ENCODE assay signal across 16 cellular contexts in the genomic region with DNA sequence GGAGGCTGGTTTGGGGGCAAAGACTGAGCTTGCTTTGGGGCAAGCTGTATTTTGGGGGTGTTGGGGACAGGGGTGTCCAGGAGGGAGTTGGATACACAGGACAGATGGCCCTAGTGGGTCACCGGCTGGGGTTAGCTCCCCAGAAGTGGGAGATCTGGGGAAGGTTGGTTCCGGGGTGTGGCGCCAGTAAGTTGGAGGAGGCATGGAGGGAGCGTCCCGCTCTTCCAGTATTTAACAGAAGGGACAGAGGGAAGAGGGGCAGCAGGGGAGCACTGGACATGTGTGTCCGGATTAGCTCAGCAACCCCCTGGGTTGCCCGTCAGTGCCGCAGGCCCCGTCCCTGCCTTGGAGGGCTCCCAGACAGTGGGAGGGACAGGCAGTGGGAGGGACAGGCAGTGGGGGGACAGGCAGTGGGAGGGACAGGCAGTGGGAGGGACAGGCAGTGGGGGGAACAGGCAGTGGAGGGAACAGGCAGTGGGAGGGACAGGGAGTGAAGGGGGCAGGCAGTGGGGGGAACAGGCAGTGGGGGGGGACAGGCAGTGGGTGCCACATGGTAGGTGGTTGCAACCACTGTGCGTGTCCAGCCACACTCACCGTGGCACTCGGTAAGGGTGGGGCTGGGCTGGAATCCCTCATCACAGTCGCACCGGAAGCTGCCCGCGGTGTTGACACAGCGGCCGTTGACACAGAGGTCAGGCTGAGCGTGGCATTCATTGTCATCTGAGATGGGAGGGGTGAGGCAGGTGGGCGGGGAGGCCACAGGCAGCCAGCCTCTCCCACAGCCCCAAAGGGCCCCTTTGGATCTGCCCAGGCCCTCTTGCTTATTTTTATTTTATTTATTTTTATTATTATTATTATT. TPM values are rescaled to one million over a fixed set of nuclear protein-coding genes. Genes with fewer than 3 reads are reported as not detected.
DNase-seq lines count a peak whose midpoint lies in the region; ATAC-seq and TF ChIP-seq lines count a peak whose summit lies in the region.
"Had no signal": no experiment of that assay in that cellular context is flagged by ENCODE, and none has a peak within 500 bp of the region (broad histone marks: within the 10 kb centered on the region; RNA-seq: fewer than 3 reads in every experiment).

No MANE protein-coding gene starts in this region.

- H3K36me3 ChIP-seq in MM.1S (replicated peaks; ENCODE audit: insufficient read depth, low read length) (no peaks in the 10 kb centered on the region), right lobe of liver (no peaks in the 10 kb centered on the region)
- H3K36me3 ChIP-seq: left ventricle myocardium inferior had no signal

- H3K9me3 ChIP-seq in MM.1S (replicated peaks; ENCODE audit: insufficient read depth, low read length) (no peaks in the 10 kb centered on the region), right lobe of liver (no peaks in the 10 kb centered on the region)

- no peaks in the 10 kb centered on the region for H3K9me2 ChIP-seq in MM.1S (replicated peaks; ENCODE audit: insufficient read depth, low read length)

- intact Hi-C loops in right lobe of liver (cut with DNase I): no loop called here

- peaks cover 56% of the 10 kb centered on the region for H3K27me3 ChIP-seq in MM.1S (replicated peaks; ENCODE audit: insufficient read depth, low read length)
- no peaks in the 10 kb centered on the region for H3K27me3 ChIP-seq in right lobe of liver
- H3K27me3 ChIP-seq: foreskin keratinocyte had no signal

- H3K4me1 ChIP-seq in MM.1S (ENCODE audit: low read length) (no peaks in the 10 kb centered on the region), right lobe of liver (no peaks in the 10 kb centered on the region)
- H3K4me1 ChIP-seq: foreskin keratinocyte, left ventricle myocardium inferior had no signal

- in situ Hi-C loops in Caki2 (cut with HindIII; ENCODE audit: low pct_unique_long_range_greater_than_20kb, low sequenced_read_pairs): no loop called here

- H3K4me3 ChIP-seq in MM.1S (ENCODE audit: low read length): no peak overlapping the region; the same call in 1 of the 2 replicates
- no peak overlapping the region for H3K4me3 ChIP-seq in right lobe of liver
- H3K4me3 ChIP-seq: left ventricle myocardium inferior had no signal

- ATAC-seq in right lobe of liver (peak; percentile 66 to 97 (median 76)), GM21381 (IDR thresholded peaks at IDR 0.05; ENCODE audit: unreplicated experiment) (no peak), HG03469 (IDR thresholded peaks at IDR 0.05; ENCODE audit: unreplicated experiment) (no peak)
- ATAC-seq: activated naive CD4-positive, alpha-beta T cell treated with anti-CD3 and anti-CD28 coated beads, Interleukin-2, amount 50 U/mL, for 72 hours; foreskin keratinocyte had no signal

- 25% methylated on average over 9 of the region's 20 CpGs for WGBS in right lobe of liver (ENCODE audit: insufficient coverage, low coverage, low lambda C conversion rate, missing lambda C conversion rate)

- no peaks in the 10 kb centered on the region for H4K20me1 ChIP-seq in MM.1S (ENCODE audit: insufficient read depth, low read length)

- DNase-seq in Caki2 (ENCODE audit: low read depth) (peak; percentile 33), MM.1S (no peak), SHP77 (lab: John Stamatoyannopoulos, UW) (peak; percentile 73 to 86), right lobe of liver (peak in 1 of 3 donors; percentile 79), foreskin melanocyte (no peak)
- DNase-seq in activated naive CD4-positive, alpha-beta T cell (lab: John Stamatoyannopoulos, UW): no peak
- DNase-seq: activated CD4-positive, alpha-beta T cell treated with anti-CD3 and anti-CD28 coated beads, Interleukin-2, amount 50 U/mL, for 48 hours; foreskin keratinocyte; left ventricle myocardium inferior; NCI-H187 treated with DMSO at 0.1 percent for 48 hours; stimulated activated CD4-positive, alpha-beta T cell treated with anti-CD3 and anti-CD28 coated beads, Interleukin-2, amount 100 ng/mL, for 48 hours had no signal

- H3K4me2 ChIP-seq in MM.1S (ENCODE audit: low read depth, low read length): peak overlapping the region; percentile 39; the same call in 1 of the 2 replicates

- TF ChIP-seq CTCF in MM.1S (IDR thresholded peaks at IDR 0.05; ENCODE audit: low read length): no peak
- no peak for TF ChIP-seq CTCF in right lobe of liver (IDR thresholded peaks at IDR 0.05)

- H3K79me2 ChIP-seq in MM.1S (ENCODE audit: low read length): no peaks in the 10 kb centered on the region

- no peak for TF ChIP-seq POLR2A in right lobe of liver (IDR thresholded peaks at IDR 0.05)

- H3F3A ChIP-seq in MM.1S (ENCODE audit: insufficient read depth, low read length): no peaks in the 10 kb centered on the region

- H2AFZ ChIP-seq in MM.1S (ENCODE audit: low read length): no peak overlapping the region

- no peak overlapping the region for H3K9ac ChIP-seq in MM.1S (ENCODE audit: low read length)

- H3K27ac ChIP-seq in MM.1S (ENCODE audit: low read length): no peak overlapping the region
- H3K27ac ChIP-seq in right lobe of liver: no peak overlapping the region
- H3K27ac ChIP-seq: foreskin keratinocyte, left ventricle myocardium inferior had no signal

RNA-seq across cellular contexts. Expression of gene CCL25, which starts 33.3 kb away (rescaled TPM):
- total RNA-seq in Caki2 (2014; rRNA removed; shearing (Covaris generic); ENCODE audit: low replicate concordance): not detected in 2 replicates
- under 1 TPM in 1 of 6 experiments, not detected in 5; 0.51 TPM for total RNA-seq in right lobe of liver
- total RNA-seq: foreskin keratinocyte, left ventricle myocardium inferior, SK-MEL-5, subcutaneous adipose tissue had no signal

Comparison
In these comparisons a context has a peak if more than half of its experiments do, and no peak if none do; other contexts are left out.
1. DNase-seq: peak in Caki2 (single experiment) and SHP77 (2 of 2); none in MM.1S (single experiment), activated naive CD4-positive, alpha-beta T cell (0 of 4) and foreskin melanocyte (single experiment).
2. ATAC-seq: peak in right lobe of liver (4 of 4); none in GM21381 (single experiment) and HG03469 (single experiment).